In genomic region chr7:102903576-102903975, GRCh38 we compare ENCODE assay signal across 6 cellular contexts. TPM values are rescaled to one million over a fixed set of nuclear protein-coding genes. Genes with fewer than 3 reads are reported as not detected.
A peak's percentile ranks its signal among the peaks of the same experiment; 100 is the strongest.
DNase-seq lines count a peak whose midpoint lies in the region; ATAC-seq, FAIRE-seq and TF ChIP-seq lines count a peak whose summit lies in the region.
"Not testable (repeated sequence)": the region's sequence is repeated elsewhere in the genome, so short reads cannot be mapped to it uniquely, and the experiment has no call there.
"Had no signal": no experiment of that assay in that cellular context is flagged by ENCODE, and none has a peak within 500 bp of the region (broad histone marks: within the 10 kb centered on the region; RNA-seq: fewer than 3 reads in every experiment).

No MANE protein-coding gene starts in this region.

- H3K4me2 ChIP-seq in Karpas-422 (ENCODE audit: low read depth, low read length, poor library complexity, severe bottlenecking); K562 (ENCODE audit: insufficient read depth, low read length): not testable (repeated sequence)

- not testable (repeated sequence) for TF ChIP-seq POLR2A in K562 (conservative IDR thresholded peaks at IDR 0.05)

- TF ChIP-seq CTCF in K562 (IDR thresholded peaks at IDR 0.05 in 2 of 3, conservative IDR thresholded peaks at IDR 0.05 in 1 of 3; ENCODE audit: insufficient read depth in 2 of 3, low read depth in 1 of 3, low read length in 3 of 3), result not testable (repeated sequence)

- not testable (repeated sequence) for TF ChIP-seq EP300 in K562 (IDR thresholded peaks at IDR 0.05; ENCODE audit: low read length)

- not testable (repeated sequence) for H3K79me2 ChIP-seq in Karpas-422 (ENCODE audit: low read length); K562 (ENCODE audit: control insufficient read depth, insufficient read depth, low read length)

- POLR2A ChIA-PET in K562 (lab: Yijun Ruan, JAX), result not testable (repeated sequence)

- not testable (repeated sequence) for FAIRE-seq in K562 (lab: Jason Lieb, UNC)
- FAIRE-seq in small intestine (lab: Jason Lieb, UNC), result peak; percentile 26

- not testable (repeated sequence) for H3K4me1 ChIP-seq in Karpas-422 (ENCODE audit: low read length); K562 (replicated peaks in 1 of 2; ENCODE audit: control insufficient read depth in 2 of 2, insufficient read depth in 2 of 2, low read length in 2 of 2); small intestine (ENCODE audit: control insufficient read depth in 2 of 2, insufficient read depth in 1 of 2, low read depth in 1 of 2, low read length in 1 of 2)

- H3K9ac ChIP-seq in Karpas-422 (ENCODE audit: low read length); K562 (ENCODE audit: insufficient read depth in 1 of 2, low read depth in 2 of 2, low read length in 2 of 2): not testable (repeated sequence)

- WGBS in K562 (ENCODE audit: insufficient coverage, low coverage, missing lambda C conversion rate), result 95% methylated on average over 1 of the region's 1 CpG
- 79 to 86% (median 80%) methylated on average over 1 of the region's 1 CpG for WGBS in small intestine, 3 donors

- H2AFZ ChIP-seq in Karpas-422 (ENCODE audit: low read length); K562 (ENCODE audit: low read depth, low read length): not testable (repeated sequence)

- not testable (repeated sequence) for H3K27me3 ChIP-seq in Karpas-422 (ENCODE audit: low read length); K562 (ENCODE audit: control insufficient read depth in 2 of 2, insufficient read depth in 2 of 2, low read length in 2 of 2); small intestine (ENCODE audit: control insufficient read depth in 2 of 2, insufficient read depth in 2 of 2, low read length in 2 of 2)

- H3K9me3 ChIP-seq in Karpas-422 (ENCODE audit: low read length); K562 (replicated peaks; ENCODE audit: control insufficient read depth, insufficient read depth, low read depth, low read length); small intestine (ENCODE audit: control insufficient read depth, low read depth): not testable (repeated sequence)

- ATAC-seq in K562, result not testable (repeated sequence)

- H3K9me1 ChIP-seq in K562 (ENCODE audit: control insufficient read depth, insufficient read depth, low read length), result not testable (repeated sequence)

- not testable (repeated sequence) for BruUV-seq in K562 (replicated peaks; lab: Mats Ljungman, UMichigan)

- CTCF ChIA-PET in K562 (lab: Yijun Ruan, JAX; ENCODE audit: low intra/inter-chr PET ratio), result not testable (repeated sequence)

- not testable (repeated sequence) for H3K9me2 ChIP-seq in Karpas-422 (replicated peaks; ENCODE audit: insufficient read depth, low read length)

- in situ Hi-C loops in K562 (cut with MboI), result not testable (repeated sequence)

- H3K36me3 ChIP-seq in Karpas-422 (ENCODE audit: insufficient read depth, low read length); small intestine (ENCODE audit: control insufficient read depth in 2 of 2, insufficient read depth in 2 of 2, low read length in 2 of 2): not testable (repeated sequence)
- peaks cover 25% of the 10 kb centered on the region; the same call in 2 of the 3 replicates for H3K36me3 ChIP-seq in K562 (ENCODE audit: control insufficient read depth, insufficient read depth, low read length)

- H4K20me1 ChIP-seq in Karpas-422 (ENCODE audit: insufficient read depth, low read depth, low read length); K562 (replicated peaks; ENCODE audit: control insufficient read depth, insufficient read depth, low read length): not testable (repeated sequence)

- H3K4me3 ChIP-seq in Karpas-422 (ENCODE audit: low read length); K562; small intestine (ENCODE audit: low read depth in 1 of 2, low read length in 2 of 2): not testable (repeated sequence)

- TF ChIP-seq RAD21 in K562 (CRISPR knock-in tag; conservative IDR thresholded peaks at IDR 0.05 in 1 of 2, IDR thresholded peaks at IDR 0.05 in 1 of 2), result not testable (repeated sequence)

- intact Hi-C loops in K562 (cut with micrococcal nuclease), result not testable (repeated sequence)

- DNase-seq in Karpas-422, result peak; percentile 11
- DNase-seq in K562 (ENCODE audit: extremely low read depth in 1 of 4, low spot score in 3 of 4); small intestine: not testable (repeated sequence)

- H3K27ac ChIP-seq in Karpas-422 (ENCODE audit: low read length); K562 (ENCODE audit: extremely low read depth, low read depth, low read length); small intestine (ENCODE audit: low read depth in 1 of 2, low read length in 1 of 2): not testable (repeated sequence)

TF ChIP-seq in K562, 482 proteins besides CTCF, POLR2A, EP300 and RAD21:
- TF ChIP-seq, protein P1, sequence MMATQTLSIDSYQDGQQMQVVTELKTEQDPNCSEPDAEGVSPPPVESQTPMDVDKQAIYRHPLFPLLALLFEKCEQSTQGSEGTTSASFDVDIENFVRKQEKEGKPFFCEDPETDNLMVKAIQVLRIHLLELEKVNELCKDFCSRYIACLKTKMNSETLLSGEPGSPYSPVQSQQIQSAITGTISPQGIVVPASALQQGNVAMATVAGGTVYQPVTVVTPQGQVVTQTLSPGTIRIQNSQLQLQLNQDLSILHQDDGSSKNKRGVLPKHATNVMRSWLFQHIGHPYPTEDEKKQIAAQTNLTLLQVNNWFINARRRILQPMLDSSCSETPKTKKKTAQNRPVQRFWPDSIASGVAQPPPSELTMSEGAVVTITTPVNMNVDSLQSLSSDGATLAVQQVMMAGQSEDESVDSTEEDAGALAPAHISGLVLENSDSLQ (IDR thresholded peaks at IDR 0.05), result peak; percentile 42
- TF ChIP-seq ZNF324 (CRISPR knock-in tag; IDR thresholded peaks at IDR 0.05) (peak; percentile 96), MEIS2 (IDR thresholded peaks at IDR 0.05; ENCODE audit: partially characterized antibody) (peak; percentile 49)
- TF ChIP-seq, protein P2, sequence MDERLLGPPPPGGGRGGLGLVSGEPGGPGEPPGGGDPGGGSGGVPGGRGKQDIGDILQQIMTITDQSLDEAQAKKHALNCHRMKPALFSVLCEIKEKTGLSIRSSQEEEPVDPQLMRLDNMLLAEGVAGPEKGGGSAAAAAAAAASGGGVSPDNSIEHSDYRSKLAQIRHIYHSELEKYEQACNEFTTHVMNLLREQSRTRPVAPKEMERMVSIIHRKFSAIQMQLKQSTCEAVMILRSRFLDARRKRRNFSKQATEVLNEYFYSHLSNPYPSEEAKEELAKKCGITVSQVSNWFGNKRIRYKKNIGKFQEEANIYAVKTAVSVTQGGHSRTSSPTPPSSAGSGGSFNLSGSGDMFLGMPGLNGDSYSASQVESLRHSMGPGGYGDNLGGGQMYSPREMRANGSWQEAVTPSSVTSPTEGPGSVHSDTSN (CRISPR knock-in tag; IDR thresholded peaks at IDR 0.05; ENCODE audit: low read depth), result not testable (repeated sequence)
- TF ChIP-seq, protein P2 (tag; conservative IDR thresholded peaks at IDR 0.05; ENCODE audit: low read depth), result peak; percentile 50; the same call in 1 of the 2 replicates

RNA-seq across cellular contexts. Expression of gene LRRC17, which starts 9.2 kb away (rescaled TPM):
- not detected in 2 replicates for total RNA-seq in Karpas-422 (2014; rRNA removed; shearing (Covaris generic); ENCODE audit: low replicate concordance)
- total RNA-seq in K562 (2011; cell fraction: chromatin; rRNA removed; ENCODE audit: low replicate concordance), result not detected in 2 replicates
- not detected in 2 replicates for total RNA-seq in K562 (2011; cell fraction: nucleolus; rRNA removed)
- total RNA-seq in K562 (2011; cell fraction: nucleoplasm; rRNA removed), result not detected in 2 replicates
- total RNA-seq in K562 (2014; rRNA removed), result not detected in 2 replicates
- total RNA-seq in K562 (2014; rRNA removed; fragmentation: Illumina TruSeq; extraction: Trizol), result 0.16 TPM in 1 of 2 replicates, not detected in the other
- total RNA-seq in K562 (2015; rRNA removed; fragmentation: Illumina TruSeq; extraction: Trizol), result 0.18 TPM in 1 of 2 replicates, not detected in the other
- not detected in 2 replicates for total RNA-seq in K562 (2021)
- 0.04 and 0.07 TPM in 2 replicates for polyA plus RNA-seq in K562 (2011; rRNA removed)
- polyA plus RNA-seq in K562 (2011; cell fraction: cytosol; rRNA removed), result not detected in 2 replicates
- 0.13 TPM in 1 of 2 replicates, not detected in the other for polyA plus RNA-seq in K562 (2011; cell fraction: nucleus; rRNA removed)
- 0.18 TPM in 1 of 2 replicates, not detected in the other for polyA plus RNA-seq in K562 (2012)
- polyA plus RNA-seq in K562 (2014; fragmentation: Illumina TruSeq; extraction: Trizol), result not detected in 2 replicates
- under 1 TPM; 0.03 to 0.17 TPM for polyA plus RNA-seq in K562 (2014; fragmentation: Nextera tagmentation; extraction: Ambion mirVana)
- 0.07 TPM in 1 of 2 replicates, not detected in the other for polyA plus RNA-seq in K562 (2014; rRNA removed)
- not detected in 2 replicates for polyA minus RNA-seq in K562 (2011; rRNA and poly(A)+ RNA removed)
- not detected in 2 replicates for polyA minus RNA-seq in K562 (2011; cell fraction: cytosol; rRNA and poly(A)+ RNA removed)
- polyA minus RNA-seq in K562 (2011; cell fraction: nucleus; rRNA and poly(A)+ RNA removed), result not detected in 2 replicates
- under 1 TPM in 2 of 3 donors, not detected in 1; 0.27 to 0.61 TPM for polyA plus RNA-seq in small intestine
- total RNA-seq: CD8-positive, alpha-beta memory T cell; CD8-positive, alpha-beta T cell had no signal
- polyA plus RNA-seq: CD14-positive monocyte; CD8-positive, alpha-beta memory T cell had no signal
